ENCODE assay signal across 19 cellular contexts in genomic region chr1:225388372-225388771, GRCh38.
"Had no signal": no experiment of that assay in that cellular context is flagged by ENCODE, and none has a peak within 500 bp of the region (broad histone marks: within the 10 kb centered on the region; RNA-seq: fewer than 3 reads in every experiment).

No MANE protein-coding gene starts in this region.

- H3K36me3 ChIP-seq: heart right ventricle, tibial nerve, vagina, WERI-Rb-1 had no signal

- ATAC-seq: esophagus mucosa; heart right ventricle; left lobe of liver; natural killer cell; right cardiac atrium; stimulated activated naive B cell treated with anti-CD40 and anti-IgM and Interleukin-4, amounts not matched to agents 10 μg/mL and 1 μg/mL and 100 μg/mL, for 72 hours had no signal

- H3K4me3 Mint-ChIP-seq: natural killer cell; stimulated activated naive B cell treated with anti-CD40 and anti-IgM and Interleukin-4, amounts not matched to agents 10 μg/mL and 1 μg/mL and 100 μg/mL, for 72 hours had no signal

- H3K4me1 ChIP-seq: heart right ventricle, spleen, tibial nerve, vagina had no signal

- H3K27ac ChIP-seq: heart right ventricle, spleen, tibial nerve, vagina, WERI-Rb-1 had no signal

- H3K9me3 Mint-ChIP-seq: activated naive CD4-positive, alpha-beta T cell treated with anti-CD3 and anti-CD28 coated beads, Interleukin-2, amount 50 U/mL, for 72 hours; natural killer cell; stimulated activated naive B cell treated with anti-CD40 and anti-IgM and Interleukin-4, amounts not matched to agents 10 μg/mL and 1 μg/mL and 100 μg/mL, for 72 hours had no signal

- DNase-seq: activated CD4-positive, alpha-beta T cell treated with anti-CD3 and anti-CD28 coated beads for 48 hours; activated CD8-positive, alpha-beta memory T cell treated with anti-CD3 and anti-CD28 coated beads for 24 hours; aorta; heart right ventricle; islet precursor cell; mammary epithelial cell; natural killer cell; spleen; stimulated activated CD4-positive, alpha-beta T cell treated with anti-CD3 and anti-CD28 coated beads, Interleukin-1b, Interleukin-23, amount 100 ng/mL, for 48 hours; stimulated activated naive B cell treated with anti-CD40 and anti-IgM and Interleukin-4, amounts not matched to agents 10 μg/mL and 1 μg/mL and 100 μg/mL, for 72 hours; T1000; WERI-Rb-1 had no signal

- H3K36me3 Mint-ChIP-seq: natural killer cell had no signal

- H3K27me3 ChIP-seq: heart right ventricle, spleen, tibial nerve, vagina had no signal

- H3K4me1 Mint-ChIP-seq: stimulated activated naive B cell treated with anti-CD40 and anti-IgM and Interleukin-4, amounts not matched to agents 10 μg/mL and 1 μg/mL and 100 μg/mL, for 72 hours had no signal

- H3K9me3 ChIP-seq: heart right ventricle, spleen, tibial nerve, vagina had no signal

- H3K27ac Mint-ChIP-seq: natural killer cell; progenitor cell of endocrine pancreas; stimulated activated naive B cell treated with anti-CD40 and anti-IgM and Interleukin-4, amounts not matched to agents 10 μg/mL and 1 μg/mL and 100 μg/mL, for 72 hours had no signal

- H3K4me3 ChIP-seq: heart right ventricle, spleen, tibial nerve, vagina had no signal

- H3K27me3 Mint-ChIP-seq: progenitor cell of endocrine pancreas; stimulated activated naive B cell treated with anti-CD40 and anti-IgM and Interleukin-4, amounts not matched to agents 10 μg/mL and 1 μg/mL and 100 μg/mL, for 72 hours had no signal
